Comparison of ENCODE assay signal across 15 cellular contexts in the genomic region with DNA sequence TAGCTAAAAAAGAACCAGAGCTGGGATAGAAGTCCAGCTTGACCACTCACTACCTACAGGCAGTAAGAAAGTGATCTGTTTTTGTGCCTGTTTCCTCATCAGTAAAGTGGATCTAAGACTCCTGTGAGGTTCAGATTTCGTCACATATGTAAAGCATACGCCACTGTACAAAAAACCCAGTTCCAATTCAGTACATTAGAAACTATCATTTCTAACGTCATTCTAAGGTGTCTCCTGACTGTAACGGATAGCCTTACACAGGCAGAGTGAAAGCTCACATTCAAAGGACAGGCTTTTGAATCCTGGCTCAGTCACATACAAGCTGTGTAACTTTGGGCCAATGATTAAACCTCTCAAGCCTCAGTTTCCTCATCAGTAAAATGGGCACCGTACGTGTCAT. TPM values are rescaled to one million over a fixed set of nuclear protein-coding genes. Genes with fewer than 3 reads are reported as not detected.
DNase-seq lines count a peak whose midpoint lies in the region; ATAC-seq, FAIRE-seq and TF ChIP-seq lines count a peak whose summit lies in the region.
"Had no signal": no experiment of that assay in that cellular context is flagged by ENCODE, and none has a peak within 500 bp of the region (broad histone marks: within the 10 kb centered on the region; RNA-seq: fewer than 3 reads in every experiment).

No MANE protein-coding gene starts in this region.

- WGBS in HepG2 (ENCODE audit: low lambda C conversion rate): 92% methylated on average over 6 of the region's 6 CpGs
- WGBS in upper lobe of left lung, 2 donors: 89 to 90% methylated on average over 6 of the region's 6 CpGs

- H3K9me3 ChIP-seq in SU-DHL-6 (ENCODE audit: insufficient read depth, low read length): no peaks in the 10 kb centered on the region
- H3K9me3 ChIP-seq in HepG2 (ENCODE audit: low read length): no peaks in the 10 kb centered on the region
- H3K9me3 ChIP-seq in skeletal muscle tissue (ENCODE audit: control insufficient read depth in 3 of 3, low read length in 3 of 3): no peaks in the 10 kb centered on the region
- no peaks in the 10 kb centered on the region for H3K9me3 ChIP-seq in upper lobe of left lung

- BruUV-seq in HepG2 (replicated peaks; lab: Mats Ljungman, UMichigan): no TSS peak

- H3K36me3 ChIP-seq in SU-DHL-6 (ENCODE audit: low read length) (no peaks in the 10 kb centered on the region), HepG2 (replicated peaks in 1 of 2; ENCODE audit: control insufficient read depth in 1 of 2, insufficient read depth in 2 of 2, low read length in 2 of 2) (peaks cover 0 to 11% of the 10 kb centered on the region in 2 experiments; a peak in 4 of 5 replicates), skeletal muscle tissue (ENCODE audit: control insufficient read depth in 3 of 3, insufficient read depth in 3 of 3, low read length in 3 of 3) (peaks cover 0 to 4% (median 2%) of the 10 kb centered on the region in 3 donors), upper lobe of left lung (peaks cover 0 to 8% (median 0%) of the 10 kb centered on the region in 4 donors)

- CTCF ChIA-PET in HepG2 (lab: Yijun Ruan, JAX; ENCODE audit: low intra/inter-chr PET ratio, low total read pairs): no interaction called here

- H3K27me3 ChIP-seq in SU-DHL-6 (ENCODE audit: low read length) (no peaks in the 10 kb centered on the region), HepG2 (ENCODE audit: control insufficient read depth in 1 of 2, insufficient read depth in 2 of 2, low read length in 2 of 2) (no peaks in the 10 kb centered on the region), skeletal muscle tissue (ENCODE audit: control insufficient read depth in 3 of 3, insufficient read depth in 3 of 3, low read length in 3 of 3) (no peaks in the 10 kb centered on the region), upper lobe of left lung (no peaks in the 10 kb centered on the region)

- peaks cover 6% of the 10 kb centered on the region; the same call in 1 of the 2 replicates for H4K20me1 ChIP-seq in SU-DHL-6 (ENCODE audit: low read depth, low read length)
- H4K20me1 ChIP-seq in HepG2 (ENCODE audit: insufficient read depth, low read length): peaks cover 14% of the 10 kb centered on the region

- no peak for TF ChIP-seq EP300 in HepG2 (IDR thresholded peaks at IDR 0.05; ENCODE audit: low read depth in 2 of 2, low read length in 2 of 2)
- no peak for TF ChIP-seq EP300 in HepG2 (CRISPR knock-in tag; IDR thresholded peaks at IDR 0.05; ENCODE audit: borderline replicate concordance)
- no peak for TF ChIP-seq EP300 in upper lobe of left lung (IDR thresholded peaks at IDR 0.05)

- H3F3A ChIP-seq in SU-DHL-6 (ENCODE audit: insufficient read depth): peaks cover 52% of the 10 kb centered on the region

- H2AFZ ChIP-seq in SU-DHL-6 (ENCODE audit: low read depth, low read length, severe bottlenecking) (no peak overlapping the region), HepG2 (ENCODE audit: low read length) (no peak overlapping the region)

- no peak for TF ChIP-seq POLR2A in GM12892 (IDR thresholded peaks at IDR 0.05; ENCODE audit: low read depth, low read length)
- TF ChIP-seq POLR2A in HepG2 (IDR thresholded peaks at IDR 0.05; ENCODE audit: insufficient read depth in 1 of 2, low read depth in 2 of 2, low read length in 2 of 2): no peak
- no peak for TF ChIP-seq POLR2A in upper lobe of left lung (IDR thresholded peaks at IDR 0.05)

- TF ChIP-seq CTCF in SU-DHL-6 (IDR thresholded peaks at IDR 0.05; ENCODE audit: insufficient read depth, low read length, poor library complexity, severe bottlenecking): no peak
- no peak for TF ChIP-seq CTCF in HepG2 (CRISPR knock-in tag; IDR thresholded peaks at IDR 0.05)
- TF ChIP-seq CTCF in upper lobe of left lung (IDR thresholded peaks at IDR 0.05): no peak

- FAIRE-seq in GM12892 (lab: Jason Lieb, UNC) (peak; percentile 63), HepG2 (lab: Jason Lieb, UNC) (no peak)
- FAIRE-seq: bronchial epithelial cell, endometrium had no signal

- H3K79me2 ChIP-seq in SU-DHL-6 (ENCODE audit: insufficient read depth, low read length): peaks cover 82% of the 10 kb centered on the region
- peaks cover 67% of the 10 kb centered on the region for H3K79me2 ChIP-seq in HepG2 (ENCODE audit: insufficient read depth, low read length)

- H3K4me1 ChIP-seq in HepG2 (ENCODE audit: insufficient read depth, low read length) (peaks cover 52% of the 10 kb centered on the region), skeletal muscle tissue (ENCODE audit: control insufficient read depth in 3 of 3, insufficient read depth in 3 of 3, low read length in 3 of 3) (peaks cover 71 to 76% (median 72%) of the 10 kb centered on the region in 3 donors), upper lobe of left lung (peaks cover 31 to 62% (median 47%) of the 10 kb centered on the region in 4 donors)

- POLR2A ChIA-PET in HepG2 (lab: Yijun Ruan, JAX): no interaction called here

- DNase-seq in GM12892 (ENCODE audit: insufficient read length) (no peak), HepG2 (ENCODE audit: low spot score) (no peak), dedifferentiated amniotic fluid mesenchymal stem cell (ENCODE audit: extremely low spot score) (no peak), upper lobe of left lung (no peak), T-helper 2 cell (no peak)
- DNase-seq: NCI-H2171 treated with DMSO at 0.1 percent for 48 hours; stimulated activated CD4-positive, alpha-beta T cell treated with anti-CD3 and anti-CD28 coated beads, Interleukin-4, amount 100 ng/mL, for 4 hours had no signal

- no peak for TF ChIP-seq RAD21 in HepG2 (CRISPR knock-in tag; IDR thresholded peaks at IDR 0.05)

- H3K27ac ChIP-seq in SU-DHL-6 (ENCODE audit: low read depth, low read length): peak overlapping the region; percentile 98
- no peak overlapping the region for H3K27ac ChIP-seq in HepG2 (ENCODE audit: extremely low read length, insufficient read depth, low read length)
- peak overlapping the region; percentile 97 for H3K27ac ChIP-seq in skeletal muscle tissue (ENCODE audit: low read depth, low read length)
- H3K27ac ChIP-seq in upper lobe of left lung: peak overlapping the region in 2 of 4 donors; percentile 70 to 95
- H3K27ac ChIP-seq: WERI-Rb-1 had no signal

- H3K4me3 ChIP-seq in SU-DHL-6 (ENCODE audit: insufficient read depth, low read length, poor library complexity, severe bottlenecking) (peak overlapping the region; percentile 37), HepG2 (replicated peaks in 1 of 3; ENCODE audit: insufficient read depth in 1 of 3, low read depth in 2 of 3, low read length in 3 of 3) (no peak overlapping the region), skeletal muscle tissue (ENCODE audit: low read length in 3 of 3) (peak overlapping the region in 2 of 3 donors; percentile 6 to 22), upper lobe of left lung (no peak overlapping the region)

- peak overlapping the region; percentile 99 for H3K4me2 ChIP-seq in SU-DHL-6 (ENCODE audit: low read depth, low read length, poor library complexity, severe bottlenecking)
- no peak overlapping the region for H3K4me2 ChIP-seq in HepG2 (ENCODE audit: low read depth, low read length)

- H3K9ac ChIP-seq in SU-DHL-6 (ENCODE audit: low read length) (peak overlapping the region; percentile 97), HepG2 (ENCODE audit: insufficient read depth, low read depth, low read length) (no peak overlapping the region), skeletal muscle tissue (ENCODE audit: low read depth in 1 of 3, low read length in 3 of 3) (peak overlapping the region; percentile 28 to 72 (median 64))

- no peaks in the 10 kb centered on the region for H3K9me2 ChIP-seq in SU-DHL-6 (replicated peaks; ENCODE audit: insufficient read depth, low read length)

- ATAC-seq in HepG2 (no peak), upper lobe of left lung (ENCODE audit: low FRiP score in 2 of 2) (no peak), GM19328 (IDR thresholded peaks at IDR 0.05; ENCODE audit: unreplicated experiment) (no peak)
- ATAC-seq: activated CD8-positive, alpha-beta T cell treated with anti-CD3 and anti-CD28 coated beads for 36 hours had no signal

- intact Hi-C loops in HepG2 (cut with micrococcal nuclease; ENCODE audit: unreplicated experiment): no loop called here

- in situ Hi-C loops in HepG2 (cut with HindIII; ENCODE audit: extremely low pct_ligation_motif_present, low pct_unique_long_range_greater_than_20kb): no loop called here

RNA-seq across cellular contexts. Expression of a gene that starts 3.5 kb away (rescaled TPM):
- 84.2 TPM for polyA plus RNA-seq in GM12892 (2012; ENCODE audit: missing spikeins)
- total RNA-seq in HepG2 (2016; rRNA removed; fragmentation: Illumina TruSeq; extraction: Trizol): 8.2 and 17.3 TPM in 2 replicates
- 21.9 and 22.2 TPM in 2 replicates for total RNA-seq in HepG2 (2016; cell fraction: cytosol; rRNA removed; fragmentation: Illumina TruSeq; extraction: Trizol; ENCODE audit: low read depth)
- total RNA-seq in HepG2 (2016; cell fraction: insoluble cytoplasmic fraction; rRNA removed; fragmentation: Illumina TruSeq; extraction: Trizol): 8.5 and 19.3 TPM in 2 replicates
- total RNA-seq in HepG2 (2016; cell fraction: membrane; rRNA removed; fragmentation: Illumina TruSeq; extraction: Trizol): 11.6 and 11.8 TPM in 2 replicates
- total RNA-seq in HepG2 (2016; cell fraction: nucleus; rRNA removed; fragmentation: Illumina TruSeq; extraction: Trizol): 26.9 and 28.3 TPM in 2 replicates
- polyA plus RNA-seq in HepG2 (2011; rRNA removed): 22.7 and 25.8 TPM in 2 replicates
- polyA plus RNA-seq in HepG2 (2011; cell fraction: cytosol; rRNA removed): 15.4 and 23.5 TPM in 2 replicates
- polyA plus RNA-seq in HepG2 (2011; cell fraction: nucleus; rRNA removed): 21.1 and 23.8 TPM in 2 replicates
- polyA plus RNA-seq in HepG2 (2012): 13.2 and 17.3 TPM in 2 replicates
- 2.0 and 2.3 TPM in 2 replicates for polyA plus RNA-seq in HepG2 (2016; cell fraction: cytosol; fragmentation: Illumina TruSeq; extraction: Trizol; ENCODE audit: low read depth)
- polyA plus RNA-seq in HepG2 (2016; cell fraction: insoluble cytoplasmic fraction; fragmentation: Illumina TruSeq; extraction: Trizol; ENCODE audit: low read depth): 6.8 and 7.6 TPM in 2 replicates
- 3.5 and 4.1 TPM in 2 replicates for polyA plus RNA-seq in HepG2 (2016; cell fraction: membrane; fragmentation: Illumina TruSeq; extraction: Trizol; ENCODE audit: low read depth)
- polyA plus RNA-seq in HepG2 (2016; cell fraction: nucleus; fragmentation: Illumina TruSeq; extraction: Trizol; ENCODE audit: insufficient read depth, low read depth): 28.4 and 32.6 TPM in 2 replicates
- 47.4 and 97.4 TPM in 2 replicates for polyA minus RNA-seq in HepG2 (2011; rRNA and poly(A)+ RNA removed; ENCODE audit: low replicate concordance)
- polyA minus RNA-seq in HepG2 (2011; cell fraction: cytosol; rRNA and poly(A)+ RNA removed): 23.1 and 28.7 TPM in 2 replicates
- polyA minus RNA-seq in HepG2 (2011; cell fraction: nucleus; rRNA and poly(A)+ RNA removed): 45.4 and 58.3 TPM in 2 replicates
- total RNA-seq in skeletal muscle tissue: 35.0 TPM
- total RNA-seq in upper lobe of left lung: 10 to 100 TPM; 21.0 to 58.7 (median 32.8) TPM

RNA-seq across cellular contexts. Expression of a gene that starts 33.0 kb away (rescaled TPM):
- polyA plus RNA-seq in GM12892 (2012; ENCODE audit: missing spikeins): 5.3 TPM
- total RNA-seq in HepG2 (2016; rRNA removed; fragmentation: Illumina TruSeq; extraction: Trizol) (0.09 TPM in 1 of 2 replicates, not detected in the other), skeletal muscle tissue (0.52 TPM), upper lobe of left lung (1 to 10 TPM; 4.1 to 8.3 (median 6.5) TPM)
- not detected in 2 replicates for total RNA-seq in HepG2 (2016; cell fraction: cytosol; rRNA removed; fragmentation: Illumina TruSeq; extraction: Trizol; ENCODE audit: low read depth)
- total RNA-seq in HepG2 (2016; cell fraction: insoluble cytoplasmic fraction; rRNA removed; fragmentation: Illumina TruSeq; extraction: Trizol): not detected in 2 replicates
- total RNA-seq in HepG2 (2016; cell fraction: membrane; rRNA removed; fragmentation: Illumina TruSeq; extraction: Trizol): not detected in 2 replicates
- not detected in 2 replicates for total RNA-seq in HepG2 (2016; cell fraction: nucleus; rRNA removed; fragmentation: Illumina TruSeq; extraction: Trizol)
- 0.17 and 0.24 TPM in 2 replicates for polyA plus RNA-seq in HepG2 (2011; rRNA removed)
- 0.12 and 0.24 TPM in 2 replicates for polyA plus RNA-seq in HepG2 (2011; cell fraction: cytosol; rRNA removed)
- 0.10 TPM in 1 of 2 replicates, not detected in the other for polyA plus RNA-seq in HepG2 (2011; cell fraction: nucleus; rRNA removed)
- 0.20 and 0.48 TPM in 2 replicates for polyA plus RNA-seq in HepG2 (2012)
- 0.06 TPM in 1 of 2 replicates, not detected in the other for polyA plus RNA-seq in HepG2 (2016; cell fraction: cytosol; fragmentation: Illumina TruSeq; extraction: Trizol; ENCODE audit: low read depth)
- polyA plus RNA-seq in HepG2 (2016; cell fraction: insoluble cytoplasmic fraction; fragmentation: Illumina TruSeq; extraction: Trizol; ENCODE audit: low read depth): 0.11 TPM in 1 of 2 replicates, not detected in the other
- polyA plus RNA-seq in HepG2 (2016; cell fraction: membrane; fragmentation: Illumina TruSeq; extraction: Trizol; ENCODE audit: low read depth): 0.06 and 0.15 TPM in 2 replicates
- polyA plus RNA-seq in HepG2 (2016; cell fraction: nucleus; fragmentation: Illumina TruSeq; extraction: Trizol; ENCODE audit: insufficient read depth, low read depth): not detected in 2 replicates
- polyA minus RNA-seq in HepG2 (2011; rRNA and poly(A)+ RNA removed; ENCODE audit: low replicate concordance): 0.04 and 0.07 TPM in 2 replicates
- polyA minus RNA-seq in HepG2 (2011; cell fraction: cytosol; rRNA and poly(A)+ RNA removed): not detected in 2 replicates
- 0.12 TPM in 1 of 2 replicates, not detected in the other for polyA minus RNA-seq in HepG2 (2011; cell fraction: nucleus; rRNA and poly(A)+ RNA removed)
- total RNA-seq: bronchial epithelial cell had no signal
- polyA plus RNA-seq: BJ had no signal

Comparison
In these comparisons a context has a peak if more than half of its experiments do, and no peak if none do; other contexts are left out.
1. H3K4me3 ChIP-seq: peak in SU-DHL-6 (single experiment) and skeletal muscle tissue (2 of 3); none in HepG2 (0 of 3) and upper lobe of left lung (0 of 4).